In the genomic region with DNA sequence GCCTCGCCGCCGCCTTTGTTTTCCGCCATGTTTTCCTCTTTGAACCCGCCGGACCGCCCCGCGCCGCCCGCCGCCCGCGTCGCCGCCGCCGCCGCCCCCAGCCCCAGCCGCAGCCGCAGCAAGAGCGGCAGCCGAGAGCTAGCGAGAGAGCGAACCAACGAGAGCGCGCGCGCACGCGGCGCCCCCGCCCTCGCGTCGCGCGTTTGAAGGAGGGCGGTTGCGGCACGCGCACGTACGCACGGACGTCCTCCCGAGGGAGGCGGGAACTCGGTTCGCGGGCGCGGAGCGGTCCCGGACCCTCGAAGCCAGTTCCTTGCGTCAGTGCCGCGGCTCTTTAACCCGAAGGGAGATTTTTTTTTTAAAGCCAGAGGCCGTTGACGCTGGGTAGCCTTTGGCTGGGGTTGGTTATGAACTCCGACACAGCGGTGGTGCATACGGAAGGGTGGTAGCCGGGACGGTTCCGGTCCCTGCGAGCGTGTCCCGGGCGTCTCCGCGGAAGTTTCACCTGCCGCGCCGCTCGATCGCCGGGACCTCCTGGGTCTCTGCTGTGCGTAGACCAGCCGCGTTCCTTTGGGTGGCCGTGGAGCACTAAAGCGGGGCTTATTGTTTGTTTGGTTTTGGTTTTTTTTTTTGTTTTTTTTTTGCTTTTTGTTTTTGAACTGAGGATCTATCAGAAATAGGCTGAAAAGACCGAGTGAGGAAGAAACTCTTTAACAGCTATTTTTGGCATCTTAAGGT, we compare ENCODE assay signal across 1 cellular context.
A peak's percentile ranks its signal among the peaks of the same experiment; 100 is the strongest.
TF ChIP-seq lines count a peak whose summit lies in the region.

Gene TRIM33 (minus strand): TSS at position 156 of the 738 bp plus-strand sequence. CDS start 127 bp downstream, at position 29.

TF ChIP-seq in HepG2, 621 proteins besides CTCF, POLR2A, EP300 and RAD21 (continued from another document and continues in another):
- TF ChIP-seq, protein P1, sequence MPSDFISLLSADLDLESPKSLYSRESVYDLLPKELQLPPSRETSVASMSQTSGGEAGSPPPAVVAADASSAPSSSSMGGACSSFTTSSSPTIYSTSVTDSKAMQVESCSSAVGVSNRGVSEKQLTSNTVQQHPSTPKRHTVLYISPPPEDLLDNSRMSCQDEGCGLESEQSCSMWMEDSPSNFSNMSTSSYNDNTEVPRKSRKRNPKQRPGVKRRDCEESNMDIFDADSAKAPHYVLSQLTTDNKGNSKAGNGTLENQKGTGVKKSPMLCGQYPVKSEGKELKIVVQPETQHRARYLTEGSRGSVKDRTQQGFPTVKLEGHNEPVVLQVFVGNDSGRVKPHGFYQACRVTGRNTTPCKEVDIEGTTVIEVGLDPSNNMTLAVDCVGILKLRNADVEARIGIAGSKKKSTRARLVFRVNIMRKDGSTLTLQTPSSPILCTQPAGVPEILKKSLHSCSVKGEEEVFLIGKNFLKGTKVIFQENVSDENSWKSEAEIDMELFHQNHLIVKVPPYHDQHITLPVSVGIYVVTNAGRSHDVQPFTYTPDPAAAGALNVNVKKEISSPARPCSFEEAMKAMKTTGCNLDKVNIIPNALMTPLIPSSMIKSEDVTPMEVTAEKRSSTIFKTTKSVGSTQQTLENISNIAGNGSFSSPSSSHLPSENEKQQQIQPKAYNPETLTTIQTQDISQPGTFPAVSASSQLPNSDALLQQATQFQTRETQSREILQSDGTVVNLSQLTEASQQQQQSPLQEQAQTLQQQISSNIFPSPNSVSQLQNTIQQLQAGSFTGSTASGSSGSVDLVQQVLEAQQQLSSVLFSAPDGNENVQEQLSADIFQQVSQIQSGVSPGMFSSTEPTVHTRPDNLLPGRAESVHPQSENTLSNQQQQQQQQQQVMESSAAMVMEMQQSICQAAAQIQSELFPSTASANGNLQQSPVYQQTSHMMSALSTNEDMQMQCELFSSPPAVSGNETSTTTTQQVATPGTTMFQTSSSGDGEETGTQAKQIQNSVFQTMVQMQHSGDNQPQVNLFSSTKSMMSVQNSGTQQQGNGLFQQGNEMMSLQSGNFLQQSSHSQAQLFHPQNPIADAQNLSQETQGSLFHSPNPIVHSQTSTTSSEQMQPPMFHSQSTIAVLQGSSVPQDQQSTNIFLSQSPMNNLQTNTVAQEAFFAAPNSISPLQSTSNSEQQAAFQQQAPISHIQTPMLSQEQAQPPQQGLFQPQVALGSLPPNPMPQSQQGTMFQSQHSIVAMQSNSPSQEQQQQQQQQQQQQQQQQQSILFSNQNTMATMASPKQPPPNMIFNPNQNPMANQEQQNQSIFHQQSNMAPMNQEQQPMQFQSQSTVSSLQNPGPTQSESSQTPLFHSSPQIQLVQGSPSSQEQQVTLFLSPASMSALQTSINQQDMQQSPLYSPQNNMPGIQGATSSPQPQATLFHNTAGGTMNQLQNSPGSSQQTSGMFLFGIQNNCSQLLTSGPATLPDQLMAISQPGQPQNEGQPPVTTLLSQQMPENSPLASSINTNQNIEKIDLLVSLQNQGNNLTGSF (CRISPR knock-in tag; IDR thresholded peaks at IDR 0.05): no peak
- TF ChIP-seq HIC2 (CRISPR knock-in tag; IDR thresholded peaks at IDR 0.05; ENCODE audit: low read depth): peak; percentile 56; the same call in 1 of the 2 replicates
- TF ChIP-seq ZNF746 (CRISPR knock-in tag; IDR thresholded peaks at IDR 0.05): peak; percentile 86
- 0 out of 2 replicates have a peak, but pooled peaks have one; percentile 35 for TF ChIP-seq ZNF558 (CRISPR knock-in tag; IDR thresholded peaks at IDR 0.05; ENCODE audit: borderline replicate concordance)
- TF ChIP-seq ZNF431 (CRISPR knock-in tag; IDR thresholded peaks at IDR 0.05; ENCODE audit: borderline replicate concordance, low read depth): peak; percentile 76
- TF ChIP-seq CBX5 (CRISPR knock-in tag; IDR thresholded peaks at IDR 0.05; ENCODE audit: borderline replicate concordance): no peak
- TF ChIP-seq ZNF83 (CRISPR knock-in tag; IDR thresholded peaks at IDR 0.05; ENCODE audit: borderline replicate concordance): 0 out of 2 replicates have a peak, but pooled peaks have one; percentile 67
- 0 out of 2 replicates have a peak, but pooled peaks have one; percentile 41 for TF ChIP-seq ZNF703 (CRISPR knock-in tag; IDR thresholded peaks at IDR 0.05; ENCODE audit: borderline replicate concordance)
- TF ChIP-seq SMARCC2 (IDR thresholded peaks at IDR 0.05): no peak
- TF ChIP-seq PRMT3 (CRISPR knock-in tag; IDR thresholded peaks at IDR 0.05; ENCODE audit: borderline replicate concordance, low read depth): no peak; the same call in 1 of the 2 replicates
- TF ChIP-seq BORCS8-MEF2B (CRISPR knock-in tag; IDR thresholded peaks at IDR 0.05): peak; percentile 59
- TF ChIP-seq ARNT2 (CRISPR knock-in tag; IDR thresholded peaks at IDR 0.05; ENCODE audit: low read depth): peak; percentile 93; the same call in 1 of the 2 replicates
- TF ChIP-seq ZNF446 (CRISPR knock-in tag; IDR thresholded peaks at IDR 0.05): no peak
- TF ChIP-seq KAT8 (CRISPR knock-in tag; IDR thresholded peaks at IDR 0.05): peak; percentile 79; the same call in 1 of the 2 replicates
- TF ChIP-seq, protein P2, sequence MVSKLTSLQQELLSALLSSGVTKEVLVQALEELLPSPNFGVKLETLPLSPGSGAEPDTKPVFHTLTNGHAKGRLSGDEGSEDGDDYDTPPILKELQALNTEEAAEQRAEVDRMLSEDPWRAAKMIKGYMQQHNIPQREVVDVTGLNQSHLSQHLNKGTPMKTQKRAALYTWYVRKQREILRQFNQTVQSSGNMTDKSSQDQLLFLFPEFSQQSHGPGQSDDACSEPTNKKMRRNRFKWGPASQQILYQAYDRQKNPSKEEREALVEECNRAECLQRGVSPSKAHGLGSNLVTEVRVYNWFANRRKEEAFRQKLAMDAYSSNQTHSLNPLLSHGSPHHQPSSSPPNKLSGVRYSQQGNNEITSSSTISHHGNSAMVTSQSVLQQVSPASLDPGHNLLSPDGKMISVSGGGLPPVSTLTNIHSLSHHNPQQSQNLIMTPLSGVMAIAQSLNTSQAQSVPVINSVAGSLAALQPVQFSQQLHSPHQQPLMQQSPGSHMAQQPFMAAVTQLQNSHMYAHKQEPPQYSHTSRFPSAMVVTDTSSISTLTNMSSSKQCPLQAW (CRISPR knock-in tag; IDR thresholded peaks at IDR 0.05): peak; percentile 57; the same call in 1 of the 2 replicates
- TF ChIP-seq JUN (CRISPR knock-in tag; IDR thresholded peaks at IDR 0.05): no peak
- no peak for TF ChIP-seq PRDM10 (CRISPR knock-in tag; IDR thresholded peaks at IDR 0.05; ENCODE audit: low read depth)
- TF ChIP-seq ETV6 (CRISPR knock-in tag; conservative IDR thresholded peaks at IDR 0.05): 0 out of 2 replicates have a peak, but pooled peaks have one; percentile 25
- peak; percentile 30; the same call in 1 of the 2 replicates for TF ChIP-seq RFXANK (CRISPR knock-in tag; IDR thresholded peaks at IDR 0.05)
- TF ChIP-seq MTA1 (CRISPR knock-in tag; IDR thresholded peaks at IDR 0.05; ENCODE audit: borderline replicate concordance): no peak
- no peak for TF ChIP-seq STAT5B (CRISPR knock-in tag; IDR thresholded peaks at IDR 0.05)
- TF ChIP-seq, protein P3, sequence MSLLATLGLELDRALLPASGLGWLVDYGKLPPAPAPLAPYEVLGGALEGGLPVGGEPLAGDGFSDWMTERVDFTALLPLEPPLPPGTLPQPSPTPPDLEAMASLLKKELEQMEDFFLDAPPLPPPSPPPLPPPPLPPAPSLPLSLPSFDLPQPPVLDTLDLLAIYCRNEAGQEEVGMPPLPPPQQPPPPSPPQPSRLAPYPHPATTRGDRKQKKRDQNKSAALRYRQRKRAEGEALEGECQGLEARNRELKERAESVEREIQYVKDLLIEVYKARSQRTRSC (CRISPR knock-in tag; IDR thresholded peaks at IDR 0.05; ENCODE audit: low read depth): no peak
- peak; percentile 82; the same call in 1 of the 2 replicates for TF ChIP-seq SMAD1 (CRISPR knock-in tag; IDR thresholded peaks at IDR 0.05; ENCODE audit: borderline replicate concordance, low read depth)
- TF ChIP-seq CERS6 (CRISPR knock-in tag; IDR thresholded peaks at IDR 0.05): 0 out of 2 replicates have a peak, but pooled peaks have one; percentile 26
- no peak for TF ChIP-seq TRIM24 (CRISPR knock-in tag; IDR thresholded peaks at IDR 0.05)
- no peak for TF ChIP-seq FOXA1 (IDR thresholded peaks at IDR 0.05)
- TF ChIP-seq FOXA1 (CRISPR knock-in tag; IDR thresholded peaks at IDR 0.05): 0 out of 2 replicates have a peak, but pooled peaks have one; percentile 43
- no peak for TF ChIP-seq ZNF143 (CRISPR knock-in tag; IDR thresholded peaks at IDR 0.05)
- TF ChIP-seq ZNF460 (CRISPR knock-in tag; IDR thresholded peaks at IDR 0.05; ENCODE audit: borderline replicate concordance): no peak
- no peak for TF ChIP-seq ZNF10 (CRISPR knock-in tag; IDR thresholded peaks at IDR 0.05; ENCODE audit: borderline replicate concordance, low read depth)
- no peak for TF ChIP-seq RFX1 (IDR thresholded peaks at IDR 0.05)
- peak; percentile 41; the same call in 1 of the 2 replicates for TF ChIP-seq ZNF782 (CRISPR knock-in tag; IDR thresholded peaks at IDR 0.05; ENCODE audit: borderline replicate concordance)
- no peak for TF ChIP-seq CENPT (CRISPR knock-in tag; IDR thresholded peaks at IDR 0.05; ENCODE audit: low read depth)
- peak; percentile 43 for TF ChIP-seq TBL1XR1 (IDR thresholded peaks at IDR 0.05; ENCODE audit: borderline replicate concordance, low read length, partially characterized antibody)
- TF ChIP-seq ZFX (CRISPR knock-in tag; IDR thresholded peaks at IDR 0.05; ENCODE audit: low read depth): no peak
- TF ChIP-seq THYN1 (CRISPR knock-in tag; IDR thresholded peaks at IDR 0.05; ENCODE audit: borderline replicate concordance, low read depth): no peak
- no peak for TF ChIP-seq FOXM1 (CRISPR knock-in tag; IDR thresholded peaks at IDR 0.05)
- no peak for TF ChIP-seq SETDB1 (CRISPR knock-in tag; IDR thresholded peaks at IDR 0.05; ENCODE audit: borderline replicate concordance)
- no peak for TF ChIP-seq ZBTB8A (CRISPR knock-in tag; IDR thresholded peaks at IDR 0.05; ENCODE audit: borderline replicate concordance, low read depth)
- peak; percentile 30; the same call in 1 of the 2 replicates for TF ChIP-seq TARDBP (CRISPR knock-in tag; IDR thresholded peaks at IDR 0.05)
- TF ChIP-seq GATAD2A (CRISPR knock-in tag; IDR thresholded peaks at IDR 0.05): no peak; the same call in none of the 2 replicates
- no peak for TF ChIP-seq ZNF879 (CRISPR knock-in tag; IDR thresholded peaks at IDR 0.05)
- TF ChIP-seq GZF1 (CRISPR knock-in tag; IDR thresholded peaks at IDR 0.05): no peak
- TF ChIP-seq TOPORS (CRISPR knock-in tag; IDR thresholded peaks at IDR 0.05): no peak
- no peak for TF ChIP-seq SYNCRIP (IDR thresholded peaks at IDR 0.05; ENCODE audit: insufficient read depth, low read depth, low read length)
- TF ChIP-seq ZNF17 (CRISPR knock-in tag; IDR thresholded peaks at IDR 0.05): no peak
- TF ChIP-seq, protein P4, sequence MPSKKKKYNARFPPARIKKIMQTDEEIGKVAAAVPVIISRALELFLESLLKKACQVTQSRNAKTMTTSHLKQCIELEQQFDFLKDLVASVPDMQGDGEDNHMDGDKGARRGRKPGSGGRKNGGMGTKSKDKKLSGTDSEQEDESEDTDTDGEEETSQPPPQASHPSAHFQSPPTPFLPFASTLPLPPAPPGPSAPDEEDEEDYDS (CRISPR knock-in tag; IDR thresholded peaks at IDR 0.05): peak; percentile 85
- no peak for TF ChIP-seq ONECUT2 (CRISPR knock-in tag; IDR thresholded peaks at IDR 0.05)
- peak; percentile 71 for TF ChIP-seq LBX2 (CRISPR knock-in tag; IDR thresholded peaks at IDR 0.05; ENCODE audit: borderline replicate concordance)
- TF ChIP-seq POLR2G (IDR thresholded peaks at IDR 0.05; ENCODE audit: low read depth, low read length): peak; percentile 87
